Comparison of ENCODE assay signal across 16 cellular contexts in the genomic region with DNA sequence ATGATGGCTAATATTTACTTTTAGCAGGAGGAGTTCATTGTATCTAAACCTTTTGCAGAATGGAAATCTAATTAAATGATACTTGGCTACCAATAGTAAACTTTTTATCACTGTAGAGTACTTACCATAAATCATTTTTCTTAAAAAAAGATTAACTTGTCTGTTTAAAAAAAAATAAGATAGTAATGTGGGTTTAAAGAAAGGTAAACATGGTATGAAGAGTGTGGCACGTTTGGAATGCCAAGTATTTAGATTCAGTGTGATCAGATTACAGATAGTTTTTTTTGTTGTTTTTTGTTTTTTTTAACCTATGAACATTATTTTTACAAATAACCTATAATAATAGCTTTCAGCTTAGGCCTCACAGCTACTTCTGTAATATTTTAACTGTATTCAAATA. TPM values are rescaled to one million over a fixed set of nuclear protein-coding genes. Genes with fewer than 3 reads are reported as not detected.
DNase-seq lines count a peak whose midpoint lies in the region; ATAC-seq and TF ChIP-seq lines count a peak whose summit lies in the region.
"Had no signal": no experiment of that assay in that cellular context is flagged by ENCODE, and none has a peak within 500 bp of the region (broad histone marks: within the 10 kb centered on the region; RNA-seq: fewer than 3 reads in every experiment).

No MANE protein-coding gene starts in this region.

- peak overlapping the region; percentile 6 for H3K4me2 ChIP-seq in Karpas-422 (ENCODE audit: low read depth, low read length, poor library complexity, severe bottlenecking)
- H3K4me2 ChIP-seq: KMS-11 had no signal

- H3K36me3 Mint-ChIP-seq in mesothelial cell of epicardium, result peaks cover 6% of the 10 kb centered on the region

- no peak overlapping the region for H2AFZ ChIP-seq in Karpas-422 (ENCODE audit: low read length)

- no peak for TF ChIP-seq CTCF in mesothelial cell of epicardium (IDR thresholded peaks at IDR 0.05; ENCODE audit: unreplicated experiment)

- ATAC-seq in HG03097 (IDR thresholded peaks at IDR 0.05; ENCODE audit: low FRiP score, unreplicated experiment) (no peak), GM21515 (IDR thresholded peaks at IDR 0.05; ENCODE audit: unreplicated experiment) (no peak)

- no peak overlapping the region for H3K4me3 Mint-ChIP-seq in mesothelial cell of epicardium
- H3K4me3 Mint-ChIP-seq: B cell, brain, naive B cell had no signal

- no peak overlapping the region for H3K4me3 ChIP-seq in Karpas-422 (ENCODE audit: low read length)
- H3K4me3 ChIP-seq: transverse colon had no signal

- no peaks in the 10 kb centered on the region for H3K9me2 ChIP-seq in Karpas-422 (replicated peaks; ENCODE audit: insufficient read depth, low read length)

- peaks cover 15% of the 10 kb centered on the region; the same call in 1 of the 2 replicates for H3K36me3 ChIP-seq in Karpas-422 (ENCODE audit: insufficient read depth, low read length)
- H3K36me3 ChIP-seq: transverse colon had no signal

- peaks cover 3% of the 10 kb centered on the region for H3K9me3 Mint-ChIP-seq in mesothelial cell of epicardium
- H3K9me3 Mint-ChIP-seq: naive B cell had no signal

- peaks cover 10% of the 10 kb centered on the region; the same call in 1 of the 2 replicates for H4K20me1 ChIP-seq in Karpas-422 (ENCODE audit: insufficient read depth, low read depth, low read length)

- no peaks in the 10 kb centered on the region for H3K9me3 ChIP-seq in Karpas-422 (ENCODE audit: low read length)
- H3K9me3 ChIP-seq: transverse colon had no signal

- peak overlapping the region; percentile 98 for H3K27ac Mint-ChIP-seq in mesothelial cell of epicardium
- H3K27ac Mint-ChIP-seq: B cell, naive B cell had no signal

- no peak overlapping the region for H3K9ac ChIP-seq in Karpas-422 (ENCODE audit: low read length)
- H3K9ac ChIP-seq: KMS-11 had no signal

- DNase-seq in EH (ENCODE audit: low read depth), result peak; percentile 29
- DNase-seq in Karpas-422, result no peak
- peak; percentile 30 to 56 for DNase-seq in dermis microvascular lymphatic vessel endothelial cell (ENCODE audit: low read depth in 2 of 2)
- DNase-seq in mesothelial cell of epicardium (ENCODE audit: low spot score in 2 of 2, unreplicated experiment in 2 of 2), result no peak
- no peak for DNase-seq in activated naive CD4-positive, alpha-beta T cell treated with anti-CD3 and anti-CD28 coated beads, Interleukin-2, amount 50 U/mL, for 16 hours
- DNase-seq in NCI-H748 (lab: John Stamatoyannopoulos, UW; ENCODE audit: unreplicated experiment), result no peak
- DNase-seq: activated gamma-delta T cell treated with Interleukin-2 at 50 U/mL for 16 hours, left colon, naive B cell, NCI-H2029 treated with DMSO at 0.1 percent for 48 hours, transverse colon had no signal

- peak overlapping the region; percentile 14; the same call in 1 of the 2 replicates for H3K27ac ChIP-seq in Karpas-422 (ENCODE audit: low read length)
- H3K27ac ChIP-seq: KMS-11, transverse colon had no signal

- H3K4me1 Mint-ChIP-seq in mesothelial cell of epicardium, result peaks cover 28% of the 10 kb centered on the region

- H3K27me3 Mint-ChIP-seq in mesothelial cell of epicardium (ENCODE audit: low read depth), result no peaks in the 10 kb centered on the region
- H3K27me3 Mint-ChIP-seq: B cell, brain, naive B cell had no signal

- peaks cover 43% of the 10 kb centered on the region for H3K4me1 ChIP-seq in Karpas-422 (ENCODE audit: low read length)

- no peaks in the 10 kb centered on the region for H3K27me3 ChIP-seq in Karpas-422 (ENCODE audit: low read length)
- H3K27me3 ChIP-seq: transverse colon had no signal

- peaks cover 100% of the 10 kb centered on the region for H3K79me2 ChIP-seq in Karpas-422 (ENCODE audit: low read length)

RNA-seq across cellular contexts. Expression of a gene that starts 25.8 kb away (rescaled TPM):
- total RNA-seq in Karpas-422 (2014; rRNA removed; shearing (Covaris generic); ENCODE audit: low replicate concordance), result 150 and 212 TPM in 2 replicates
- total RNA-seq in dermis microvascular lymphatic vessel endothelial cell, result 95.2 and 111 TPM in 2 replicates
- 148 to 157 TPM (median 153 TPM) in 3 replicates for total RNA-seq in mesothelial cell of epicardium

Comparison
In these comparisons a context has a peak if more than half of its experiments do, and no peak if none do; other contexts are left out.
1. DNase-seq: peak in EH (single experiment) and dermis microvascular lymphatic vessel endothelial cell (2 of 2); none in Karpas-422 (single experiment), mesothelial cell of epicardium (0 of 2), activated naive CD4-positive, alpha-beta T cell treated with anti-CD3 and anti-CD28 coated beads, Interleukin-2, amount 50 U/mL, for 16 hours (single experiment) and NCI-H748 (single experiment).